Comparison of ENCODE assay signal across 11 cellular contexts in genomic region chr9:6552033-6552737, GRCh38.
A peak's percentile ranks its signal among the peaks of the same experiment; 100 is the strongest.
DNase-seq lines count a peak whose midpoint lies in the region; ATAC-seq, FAIRE-seq and TF ChIP-seq lines count a peak whose summit lies in the region.
"Had no signal": no experiment of that assay in that cellular context is flagged by ENCODE, and none has a peak within 500 bp of the region (broad histone marks: within the 10 kb centered on the region; RNA-seq: fewer than 3 reads in every experiment).

No MANE protein-coding gene starts in this region.

- no peak for TF ChIP-seq POLR2A in GM12892 (IDR thresholded peaks at IDR 0.05; ENCODE audit: low read depth, low read length)

- TF ChIP-seq CTCF in mammary epithelial cell (conservative IDR thresholded peaks at IDR 0.05 in 1 of 2, IDR thresholded peaks at IDR 0.05 in 1 of 2; ENCODE audit: extremely low read depth in 1 of 2, insufficient read depth in 1 of 2, low read depth in 1 of 2, low read length in 2 of 2) (peak in 1 of 2 donors; percentile 8), osteoblast (IDR thresholded peaks at IDR 0.05; ENCODE audit: extremely low read depth, low read depth, low read length) (peak; percentile 16)

- in situ Hi-C loops in mammary epithelial cell (cut with MboI; ENCODE audit: low sequenced_read_pairs in 2 of 2): no loop called here

- H3K27me3 ChIP-seq in mammary epithelial cell (ENCODE audit: insufficient read depth, low read length) (no peaks in the 10 kb centered on the region), osteoblast (ENCODE audit: insufficient read depth, low read length) (no peaks in the 10 kb centered on the region)

- H3K4me2 ChIP-seq in mammary epithelial cell (ENCODE audit: insufficient read depth, low read depth, low read length): no peak overlapping the region
- H3K4me2 ChIP-seq in osteoblast (ENCODE audit: insufficient read depth, low read length): peak overlapping the region; percentile 78

- FAIRE-seq in GM12892 (lab: Jason Lieb, UNC): peak; percentile 5

- BruUV-seq in mammary epithelial cell (replicated peaks; lab: Mats Ljungman, UMichigan): no TSS peak

- H3K4me1 ChIP-seq in mammary epithelial cell (ENCODE audit: insufficient read depth, low read length): peaks cover 17% of the 10 kb centered on the region
- peaks cover 19% of the 10 kb centered on the region for H3K4me1 ChIP-seq in osteoblast (ENCODE audit: insufficient read depth, low read length)

- H3K9ac ChIP-seq in mammary epithelial cell (ENCODE audit: insufficient read depth, low read length): no peak overlapping the region

- H2AFZ ChIP-seq in mammary epithelial cell (ENCODE audit: low read depth, low read length) (peak overlapping the region; percentile 37), osteoblast (ENCODE audit: low read length) (peak overlapping the region; percentile 92)

- ATAC-seq in stimulated activated naive B cell treated with anti-CD40 and anti-IgM and Interleukin-4, amounts not matched to agents 10 μg/mL and 1 μg/mL and 100 μg/mL, for 72 hours (replicated peaks): no peak
- ATAC-seq in HG02610 (IDR thresholded peaks at IDR 0.05; ENCODE audit: unreplicated experiment): no peak
- ATAC-seq: activated CD4-positive, CD25-positive, alpha-beta regulatory T cell treated with anti-CD3 and anti-CD28 coated beads, Interleukin-2, amount 50 U/mL, for 24 hours; natural killer cell had no signal

- H3K4me1 Mint-ChIP-seq in stimulated activated naive B cell treated with anti-CD40 and anti-IgM and Interleukin-4, amounts not matched to agents 10 μg/mL and 1 μg/mL and 100 μg/mL, for 72 hours: no peaks in the 10 kb centered on the region
- H3K4me1 Mint-ChIP-seq: natural killer cell had no signal

- intact Hi-C loops in mammary epithelial cell (cut with micrococcal nuclease): no loop called here

- H3K4me3 Mint-ChIP-seq in stimulated activated naive B cell treated with anti-CD40 and anti-IgM and Interleukin-4, amounts not matched to agents 10 μg/mL and 1 μg/mL and 100 μg/mL, for 72 hours: no peak overlapping the region
- H3K4me3 Mint-ChIP-seq: activated naive CD8-positive, alpha-beta T cell; natural killer cell had no signal

- H3K36me3 Mint-ChIP-seq in stimulated activated naive B cell treated with anti-CD40 and anti-IgM and Interleukin-4, amounts not matched to agents 10 μg/mL and 1 μg/mL and 100 μg/mL, for 72 hours: peaks cover 15 to 19% of the 10 kb centered on the region in 2 donors
- H3K36me3 Mint-ChIP-seq: activated naive CD8-positive, alpha-beta T cell; natural killer cell had no signal

- dilution Hi-C loops in mammary epithelial cell (cut with HindIII; ENCODE audit: low sequenced_read_pairs): no loop called here

- H3K36me3 ChIP-seq in mammary epithelial cell (ENCODE audit: insufficient read depth, low read length): no peaks in the 10 kb centered on the region
- no peaks in the 10 kb centered on the region for H3K36me3 ChIP-seq in osteoblast (ENCODE audit: insufficient read depth, low read length)
- H3K36me3 ChIP-seq: heart right ventricle had no signal

- H3K9me3 Mint-ChIP-seq in stimulated activated naive B cell treated with anti-CD40 and anti-IgM and Interleukin-4, amounts not matched to agents 10 μg/mL and 1 μg/mL and 100 μg/mL, for 72 hours: no peaks in the 10 kb centered on the region
- H3K9me3 Mint-ChIP-seq: natural killer cell had no signal

- no peak overlapping the region for H3K27ac Mint-ChIP-seq in stimulated activated naive B cell treated with anti-CD40 and anti-IgM and Interleukin-4, amounts not matched to agents 10 μg/mL and 1 μg/mL and 100 μg/mL, for 72 hours
- H3K27ac Mint-ChIP-seq: activated naive CD8-positive, alpha-beta T cell; natural killer cell had no signal

- H3K27me3 Mint-ChIP-seq in stimulated activated naive B cell treated with anti-CD40 and anti-IgM and Interleukin-4, amounts not matched to agents 10 μg/mL and 1 μg/mL and 100 μg/mL, for 72 hours: no peaks in the 10 kb centered on the region
- H3K27me3 Mint-ChIP-seq: activated naive CD8-positive, alpha-beta T cell had no signal

- H4K20me1 ChIP-seq in mammary epithelial cell (ENCODE audit: insufficient read depth, low read length) (no peaks in the 10 kb centered on the region), osteoblast (ENCODE audit: insufficient read depth, low read length) (no peaks in the 10 kb centered on the region)

- no peak overlapping the region for H3K4me3 ChIP-seq in mammary epithelial cell (replicated peaks in 1 of 3; ENCODE audit: insufficient read depth in 1 of 3, low read depth in 2 of 3, low read length in 3 of 3)
- peak overlapping the region; percentile 47 for H3K4me3 ChIP-seq in osteoblast (ENCODE audit: insufficient read depth, low read length)
- H3K4me3 ChIP-seq: heart right ventricle had no signal

- DNase-seq in GM12892 (ENCODE audit: insufficient read length) (no peak), NCI-H2196 (lab: John Stamatoyannopoulos, UW; ENCODE audit: unreplicated experiment) (peak; percentile 95), mammary epithelial cell (no peak), osteoblast (ENCODE audit: insufficient read length, low spot score, missing footprints) (no peak), UCSD-AML1 (lab: John Stamatoyannopoulos, UW; ENCODE audit: unreplicated experiment) (no peak)
- DNase-seq in stimulated activated naive B cell treated with anti-CD40 and anti-IgM and Interleukin-4, amounts not matched to agents 10 μg/mL and 1 μg/mL and 100 μg/mL, for 72 hours: no peak
- DNase-seq: heart right ventricle, natural killer cell had no signal

- H3K27ac ChIP-seq in mammary epithelial cell (ENCODE audit: insufficient read depth, low read depth, low read length) (no peak overlapping the region), osteoblast (ENCODE audit: low read depth, low read length) (peak overlapping the region; percentile 72)

- H3K79me2 ChIP-seq in mammary epithelial cell (ENCODE audit: insufficient read depth, low read length): no peaks in the 10 kb centered on the region
- H3K79me2 ChIP-seq in osteoblast (ENCODE audit: insufficient read depth, low read length): no peaks in the 10 kb centered on the region

- H3K9me3 ChIP-seq in mammary epithelial cell (replicated peaks; ENCODE audit: insufficient read depth, low read length) (no peaks in the 10 kb centered on the region), osteoblast (ENCODE audit: low read depth, low read length) (no peaks in the 10 kb centered on the region)
- H3K9me3 ChIP-seq: heart right ventricle had no signal

- CTCF ChIA-PET in mammary epithelial cell (lab: Charles Lee; ENCODE audit: low non-redundant PET): no interaction called here

- 88% methylated on average over 7 of the region's 7 CpGs for WGBS in mammary epithelial cell (ENCODE audit: low coverage, missing lambda C conversion rate)
